15 cellular contexts compared by ENCODE assay signal in the genomic region with DNA sequence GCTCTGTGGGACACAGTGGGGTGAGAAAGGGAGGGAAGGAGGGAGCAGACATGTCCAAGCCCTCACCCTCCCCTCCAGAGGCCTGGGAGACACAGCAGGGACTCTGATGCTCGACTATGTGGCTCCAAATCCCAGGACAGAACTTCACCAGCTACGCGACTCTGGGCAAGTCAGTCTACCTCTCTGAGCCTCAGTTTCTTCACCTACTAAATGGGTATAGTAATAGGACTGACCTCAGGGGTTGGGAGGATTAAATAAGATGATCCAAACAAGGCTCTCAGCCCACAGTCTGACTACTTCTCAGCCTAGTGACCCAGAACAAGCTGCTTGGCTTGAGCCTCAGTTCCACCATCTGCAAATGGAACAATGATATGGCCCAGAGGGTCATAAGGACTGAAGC. TPM values are rescaled to one million over a fixed set of nuclear protein-coding genes. Genes with fewer than 3 reads are reported as not detected.
DNase-seq lines count a peak whose midpoint lies in the region; TF ChIP-seq lines count a peak whose summit lies in the region.
"Had no signal": no experiment of that assay in that cellular context is flagged by ENCODE, and none has a peak within 500 bp of the region (broad histone marks: within the 10 kb centered on the region; RNA-seq: fewer than 3 reads in every experiment).

No MANE protein-coding gene starts in this region.

- H3K27ac Mint-ChIP-seq in HFFc6: peak overlapping the region; percentile 80
- H3K27ac Mint-ChIP-seq in chondrocyte (ENCODE audit: unreplicated experiment): peak overlapping the region; percentile 36
- H3K27ac Mint-ChIP-seq: activated T-cell treated with anti-CD3 and anti-CD28 coated beads, Interleukin-2, amount 50 U/mL, for 24 hours; T-helper 17 cell had no signal

- H3K4me3 Mint-ChIP-seq in HFFc6 (no peak overlapping the region; the same call in 1 of the 2 replicates), chondrocyte (ENCODE audit: unreplicated experiment) (no peak overlapping the region)
- H3K4me3 Mint-ChIP-seq: activated T-cell treated with anti-CD3 and anti-CD28 coated beads, Interleukin-2, amount 50 U/mL, for 24 hours; T-helper 17 cell had no signal

- TF ChIP-seq POLR2A in stomach (IDR thresholded peaks at IDR 0.05): no peak

- DNase-seq in HFFc6 (no peak), chondrocyte (ENCODE audit: low spot score) (no peak), stomach (no peak), GM19240 (ENCODE audit: insufficient read length, low spot score) (no peak), retina (no peak), OCI-M1 (lab: John Stamatoyannopoulos, UW) (no peak), kidney glomerular epithelial cell (lab: John Stamatoyannopoulos, UW) (no peak)
- DNase-seq: activated CD4-positive, alpha-beta T cell treated with anti-CD3 and anti-CD28 coated beads for 48 hours; activated T-cell treated with anti-CD3 and anti-CD28 coated beads, Interleukin-2, amount 50 U/mL, for 24 hours; DMS153; HCEC 1CT; NCI-H187 treated with DMSO at 0.1 percent for 48 hours; stimulated activated naive CD4-positive, alpha-beta T cell treated with Interleukin-2 at 50 U/mL for 16 hours; T-helper 17 cell had no signal

- H3K9me3 ChIP-seq in mesodermal cell (ENCODE audit: control insufficient read depth, low read length) (no peaks in the 10 kb centered on the region), stomach (no peaks in the 10 kb centered on the region)

- H3K4me1 ChIP-seq in mesodermal cell (ENCODE audit: control insufficient read depth, insufficient read depth, low read length, poor library complexity, severe bottlenecking): peaks cover 29% of the 10 kb centered on the region
- H3K4me1 ChIP-seq in stomach: peaks cover 16 to 83% (median 56%) of the 10 kb centered on the region in 4 donors

- H3K36me3 Mint-ChIP-seq in HFFc6 (ENCODE audit: low read depth) (no peaks in the 10 kb centered on the region), chondrocyte (ENCODE audit: low read depth) (no peaks in the 10 kb centered on the region)

- WGBS in mesodermal cell (ENCODE audit: insufficient coverage in 2 of 2), 2 experiments: 60 to 90% methylated on average over 1 to 2 of the region's 3 CpGs
- 57 to 86% (median 84%) methylated on average over 1 to 3 of the region's 3 CpGs for WGBS in stomach, 5 donors

- intact Hi-C loops in stomach (cut with DNase I; ENCODE audit: low total_unique reads): no loop called here

- TF ChIP-seq CTCF in HFFc6 (IDR thresholded peaks at IDR 0.05): no peak
- no peak for TF ChIP-seq CTCF in chondrocyte (IDR thresholded peaks at IDR 0.05)
- TF ChIP-seq CTCF in stomach (IDR thresholded peaks at IDR 0.05): no peak

- H3K36me3 ChIP-seq in mesodermal cell (ENCODE audit: control insufficient read depth, insufficient read depth, low read length) (no peaks in the 10 kb centered on the region), stomach (no peaks in the 10 kb centered on the region)

- H3K4me3 ChIP-seq in mesodermal cell (ENCODE audit: extremely low read depth, insufficient read depth, low read length, poor library complexity, severe bottlenecking) (no peak overlapping the region), stomach (no peak overlapping the region)

- H3K27me3 Mint-ChIP-seq in HFFc6 (ENCODE audit: insufficient read depth) (no peaks in the 10 kb centered on the region; the same call in none of the 2 replicates), chondrocyte (ENCODE audit: low read depth) (no peaks in the 10 kb centered on the region)

- H3K27ac ChIP-seq in mesodermal cell (ENCODE audit: low read depth, low read length, severe bottlenecking) (peak overlapping the region; percentile 92), stomach (peak overlapping the region; percentile 15 to 87 (median 82))

- H3K9me3 Mint-ChIP-seq in HFFc6: no peaks in the 10 kb centered on the region
- H3K9me3 Mint-ChIP-seq in chondrocyte (ENCODE audit: low read depth): no peaks in the 10 kb centered on the region
- H3K9me3 Mint-ChIP-seq: activated T-cell treated with anti-CD3 and anti-CD28 coated beads, Interleukin-2, amount 50 U/mL, for 24 hours had no signal

- no peaks in the 10 kb centered on the region for H3K27me3 ChIP-seq in stomach

- H3K4me1 Mint-ChIP-seq in HFFc6 (ENCODE audit: low read depth): peaks cover 28% of the 10 kb centered on the region
- peaks cover 36% of the 10 kb centered on the region for H3K4me1 Mint-ChIP-seq in chondrocyte (ENCODE audit: low read depth)

- no peak for TF ChIP-seq EP300 in stomach (IDR thresholded peaks at IDR 0.05)

RNA-seq across cellular contexts. Expression of a gene that starts 19.6 kb away (rescaled TPM):
- 10 to 100 TPM; 50.9 to 60.5 (median 56.7) TPM for total RNA-seq in HFFc6 (2021; fragmentation: NEBNext Ultra II Directional; extraction: Animal tissue kit (Norgen Biotek cat#: 25700))
- total RNA-seq in chondrocyte (46.8 to 69.3 TPM (median 47.3 TPM) in 3 replicates), stomach (10 to 100 TPM in 4 of 5 donors, under 1 TPM in 1; 0.58 to 47.2 (median 30.8) TPM)
- 80.5 TPM for polyA plus RNA-seq in mesodermal cell (2013, experiment 1 of 2)
- polyA plus RNA-seq in mesodermal cell (2013, experiment 2 of 2): 64.9 TPM
- 10 to 100 TPM in 2 of 3 donors, 1 to 10 TPM in 1; 9.9 to 13.0 (median 10.7) TPM for polyA plus RNA-seq in stomach
